In the genomic region with DNA sequence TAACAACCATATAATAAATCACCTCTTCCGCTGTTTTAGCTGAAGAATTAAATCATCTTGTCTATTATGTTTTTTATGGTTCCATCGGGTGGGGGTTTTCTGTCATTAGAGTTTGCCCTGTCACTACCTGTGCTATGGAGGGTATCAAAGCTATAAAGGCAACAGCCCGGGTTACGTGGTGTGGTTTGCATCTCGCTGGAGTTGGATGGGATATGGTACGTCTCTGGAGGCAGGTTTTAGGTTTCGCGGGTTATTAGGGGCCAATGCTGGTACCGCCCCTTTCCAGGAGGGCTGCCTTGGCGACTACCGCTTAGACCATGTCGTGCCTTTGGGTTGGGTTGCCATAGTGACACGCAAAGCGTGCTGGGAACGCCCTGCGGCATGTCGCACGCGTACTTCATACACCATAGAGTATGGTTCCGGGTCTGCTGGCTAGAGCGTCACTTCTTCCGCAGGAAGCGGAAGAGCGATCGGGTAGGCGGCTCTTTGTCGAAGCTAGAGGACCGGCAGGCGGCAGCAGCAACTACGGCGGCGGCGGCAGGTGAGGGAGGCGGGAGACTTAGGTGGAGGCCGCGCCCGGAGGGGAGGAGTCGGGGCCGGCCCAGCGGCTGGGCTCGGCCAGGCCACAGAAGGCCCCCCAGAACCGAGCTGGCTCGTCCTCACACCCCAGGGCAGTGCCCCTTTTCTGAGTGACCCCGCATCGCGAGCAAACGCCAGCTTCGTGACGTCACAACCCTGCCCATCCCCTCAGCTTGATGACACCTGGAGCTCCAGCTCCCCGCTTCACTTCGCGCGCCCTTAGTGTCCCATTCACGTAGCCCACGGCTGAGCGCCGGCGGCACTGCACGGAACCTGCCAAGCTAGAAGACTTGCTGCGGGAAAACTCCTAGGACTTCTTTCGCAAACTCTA, we compare ENCODE assay signal across 1 cellular context.
TF ChIP-seq lines count a peak whose summit lies in the region.

A gene with protein sequence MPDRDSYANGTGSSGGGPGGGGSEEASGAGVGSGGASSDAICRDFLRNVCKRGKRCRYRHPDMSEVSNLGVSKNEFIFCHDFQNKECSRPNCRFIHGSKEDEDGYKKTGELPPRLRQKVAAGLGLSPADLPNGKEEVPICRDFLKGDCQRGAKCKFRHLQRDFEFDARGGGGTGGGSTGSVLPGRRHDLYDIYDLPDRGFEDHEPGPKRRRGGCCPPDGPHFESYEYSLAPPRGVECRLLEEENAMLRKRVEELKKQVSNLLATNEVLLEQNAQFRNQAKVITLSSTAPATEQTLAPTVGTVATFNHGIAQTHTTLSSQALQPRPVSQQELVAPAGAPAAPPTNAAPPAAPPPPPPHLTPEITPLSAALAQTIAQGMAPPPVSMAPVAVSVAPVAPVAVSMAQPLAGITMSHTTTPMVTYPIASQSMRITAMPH (plus strand): TSS at position 489 of the 910 bp plus-strand sequence. CDS start 2,297 bp downstream, outside the sequence.

TF ChIP-seq in K562, 482 proteins besides CTCF, POLR2A, EP300 and RAD21 (continued from another document and continues in another):
- TF ChIP-seq, protein P1, sequence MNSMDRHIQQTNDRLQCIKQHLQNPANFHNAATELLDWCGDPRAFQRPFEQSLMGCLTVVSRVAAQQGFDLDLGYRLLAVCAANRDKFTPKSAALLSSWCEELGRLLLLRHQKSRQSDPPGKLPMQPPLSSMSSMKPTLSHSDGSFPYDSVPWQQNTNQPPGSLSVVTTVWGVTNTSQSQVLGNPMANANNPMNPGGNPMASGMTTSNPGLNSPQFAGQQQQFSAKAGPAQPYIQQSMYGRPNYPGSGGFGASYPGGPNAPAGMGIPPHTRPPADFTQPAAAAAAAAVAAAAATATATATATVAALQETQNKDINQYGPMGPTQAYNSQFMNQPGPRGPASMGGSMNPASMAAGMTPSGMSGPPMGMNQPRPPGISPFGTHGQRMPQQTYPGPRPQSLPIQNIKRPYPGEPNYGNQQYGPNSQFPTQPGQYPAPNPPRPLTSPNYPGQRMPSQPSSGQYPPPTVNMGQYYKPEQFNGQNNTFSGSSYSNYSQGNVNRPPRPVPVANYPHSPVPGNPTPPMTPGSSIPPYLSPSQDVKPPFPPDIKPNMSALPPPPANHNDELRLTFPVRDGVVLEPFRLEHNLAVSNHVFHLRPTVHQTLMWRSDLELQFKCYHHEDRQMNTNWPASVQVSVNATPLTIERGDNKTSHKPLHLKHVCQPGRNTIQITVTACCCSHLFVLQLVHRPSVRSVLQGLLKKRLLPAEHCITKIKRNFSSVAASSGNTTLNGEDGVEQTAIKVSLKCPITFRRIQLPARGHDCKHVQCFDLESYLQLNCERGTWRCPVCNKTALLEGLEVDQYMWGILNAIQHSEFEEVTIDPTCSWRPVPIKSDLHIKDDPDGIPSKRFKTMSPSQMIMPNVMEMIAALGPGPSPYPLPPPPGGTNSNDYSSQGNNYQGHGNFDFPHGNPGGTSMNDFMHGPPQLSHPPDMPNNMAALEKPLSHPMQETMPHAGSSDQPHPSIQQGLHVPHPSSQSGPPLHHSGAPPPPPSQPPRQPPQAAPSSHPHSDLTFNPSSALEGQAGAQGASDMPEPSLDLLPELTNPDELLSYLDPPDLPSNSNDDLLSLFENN (IDR thresholded peaks at IDR 0.05; ENCODE audit: low read depth in 2 of 2, low read length in 2 of 2), result peak in 1 of 2 experiments; percentile 33; a peak in 1 of 4 replicates
- TF ChIP-seq, protein P2, sequence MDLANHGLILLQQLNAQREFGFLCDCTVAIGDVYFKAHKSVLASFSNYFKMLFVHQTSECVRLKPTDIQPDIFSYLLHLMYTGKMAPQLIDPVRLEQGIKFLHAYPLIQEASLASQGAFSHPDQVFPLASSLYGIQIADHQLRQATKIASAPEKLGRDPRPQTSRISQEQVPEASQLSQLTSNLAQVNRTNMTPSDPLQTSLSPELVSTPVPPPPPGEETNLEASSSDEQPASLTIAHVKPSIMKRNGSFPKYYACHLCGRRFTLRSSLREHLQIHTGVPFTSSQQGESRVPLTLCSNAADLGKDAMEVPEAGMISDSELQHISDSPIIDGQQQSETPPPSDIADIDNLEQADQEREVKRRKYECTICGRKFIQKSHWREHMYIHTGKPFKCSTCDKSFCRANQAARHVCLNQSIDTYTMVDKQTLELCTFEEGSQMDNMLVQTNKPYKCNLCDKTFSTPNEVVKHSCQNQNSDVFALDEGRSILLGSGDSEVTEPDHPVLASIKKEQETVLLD (IDR thresholded peaks at IDR 0.05), result 0 out of 2 replicates have a peak, but pooled peaks have one; percentile 36
- TF ChIP-seq POLR2H (tag; IDR thresholded peaks at IDR 0.05; ENCODE audit: low read depth) (peak; percentile 95), YY1 (IDR thresholded peaks at IDR 0.05; ENCODE audit: borderline replicate concordance in 1 of 3, control insufficient read depth in 1 of 3, extremely low read depth in 1 of 3, insufficient read depth in 3 of 3, insufficient read length in 1 of 3, insufficient replicate concordance in 2 of 3, low read depth in 1 of 3, low read length in 2 of 3) (peak in 2 of 3 experiments; percentile 28 to 61), FOXP1 (CRISPR knock-in tag; IDR thresholded peaks at IDR 0.05) (peak; percentile 23), ZFP36 (IDR thresholded peaks at IDR 0.05; ENCODE audit: low read depth, low read length, partially characterized antibody) (peak; percentile 31), THRAP3 (IDR thresholded peaks at IDR 0.05; ENCODE audit: borderline replicate concordance) (peak; percentile 100), RNF2 (IDR thresholded peaks at IDR 0.05) (peak; percentile 72), ZNF766 (CRISPR knock-in tag; conservative IDR thresholded peaks at IDR 0.05) (0 out of 2 replicates have a peak, but pooled peaks have one; percentile 58), ZSCAN29 (IDR thresholded peaks at IDR 0.05) (peak; percentile 70; the same call in 1 of the 2 replicates), FOXM1 (IDR thresholded peaks at IDR 0.05; ENCODE audit: low read depth) (0 out of 2 replicates have a peak, but pooled peaks have one; percentile 17), FOXM1 (CRISPR knock-in tag; IDR thresholded peaks at IDR 0.05; ENCODE audit: low read depth) (peak; percentile 73; the same call in 1 of the 2 replicates), ZNF586 (CRISPR knock-in tag; conservative IDR thresholded peaks at IDR 0.05) (0 out of 2 replicates have a peak, but pooled peaks have one; percentile 13), GTF2E2 (tag; IDR thresholded peaks at IDR 0.05) (no peak), SRSF1 (IDR thresholded peaks at IDR 0.05; ENCODE audit: low read depth, low read length) (no peak), IRF2 (CRISPR knock-in tag; IDR thresholded peaks at IDR 0.05) (no peak)
- TF ChIP-seq, protein P3, sequence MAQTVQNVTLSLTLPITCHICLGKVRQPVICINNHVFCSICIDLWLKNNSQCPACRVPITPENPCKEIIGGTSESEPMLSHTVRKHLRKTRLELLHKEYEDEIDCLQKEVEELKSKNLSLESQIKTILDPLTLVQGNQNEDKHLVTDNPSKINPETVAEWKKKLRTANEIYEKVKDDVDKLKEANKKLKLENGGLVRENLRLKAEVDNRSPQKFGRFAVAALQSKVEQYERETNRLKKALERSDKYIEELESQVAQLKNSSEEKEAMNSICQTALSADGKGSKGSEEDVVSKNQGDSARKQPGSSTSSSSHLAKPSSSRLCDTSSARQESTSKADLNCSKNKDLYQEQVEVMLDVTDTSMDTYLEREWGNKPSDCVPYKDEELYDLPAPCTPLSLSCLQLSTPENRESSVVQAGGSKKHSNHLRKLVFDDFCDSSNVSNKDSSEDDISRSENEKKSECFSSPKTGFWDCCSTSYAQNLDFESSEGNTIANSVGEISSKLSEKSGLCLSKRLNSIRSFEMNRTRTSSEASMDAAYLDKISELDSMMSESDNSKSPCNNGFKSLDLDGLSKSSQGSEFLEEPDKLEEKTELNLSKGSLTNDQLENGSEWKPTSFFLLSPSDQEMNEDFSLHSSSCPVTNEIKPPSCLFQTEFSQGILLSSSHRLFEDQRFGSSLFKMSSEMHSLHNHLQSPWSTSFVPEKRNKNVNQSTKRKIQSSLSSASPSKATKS (CRISPR knock-in tag; IDR thresholded peaks at IDR 0.05), result 0 out of 2 replicates have a peak, but pooled peaks have one; percentile 56
- TF ChIP-seq, protein P4, sequence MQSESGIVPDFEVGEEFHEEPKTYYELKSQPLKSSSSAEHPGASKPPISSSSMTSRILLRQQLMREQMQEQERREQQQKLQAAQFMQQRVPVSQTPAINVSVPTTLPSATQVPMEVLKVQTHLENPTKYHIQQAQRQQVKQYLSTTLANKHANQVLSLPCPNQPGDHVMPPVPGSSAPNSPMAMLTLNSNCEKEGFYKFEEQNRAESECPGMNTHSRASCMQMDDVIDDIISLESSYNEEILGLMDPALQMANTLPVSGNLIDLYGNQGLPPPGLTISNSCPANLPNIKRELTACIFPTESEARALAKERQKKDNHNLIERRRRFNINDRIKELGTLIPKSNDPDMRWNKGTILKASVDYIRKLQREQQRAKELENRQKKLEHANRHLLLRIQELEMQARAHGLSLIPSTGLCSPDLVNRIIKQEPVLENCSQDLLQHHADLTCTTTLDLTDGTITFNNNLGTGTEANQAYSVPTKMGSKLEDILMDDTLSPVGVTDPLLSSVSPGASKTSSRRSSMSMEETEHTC (IDR thresholded peaks at IDR 0.05), result no peak
- TF ChIP-seq, protein P5, sequence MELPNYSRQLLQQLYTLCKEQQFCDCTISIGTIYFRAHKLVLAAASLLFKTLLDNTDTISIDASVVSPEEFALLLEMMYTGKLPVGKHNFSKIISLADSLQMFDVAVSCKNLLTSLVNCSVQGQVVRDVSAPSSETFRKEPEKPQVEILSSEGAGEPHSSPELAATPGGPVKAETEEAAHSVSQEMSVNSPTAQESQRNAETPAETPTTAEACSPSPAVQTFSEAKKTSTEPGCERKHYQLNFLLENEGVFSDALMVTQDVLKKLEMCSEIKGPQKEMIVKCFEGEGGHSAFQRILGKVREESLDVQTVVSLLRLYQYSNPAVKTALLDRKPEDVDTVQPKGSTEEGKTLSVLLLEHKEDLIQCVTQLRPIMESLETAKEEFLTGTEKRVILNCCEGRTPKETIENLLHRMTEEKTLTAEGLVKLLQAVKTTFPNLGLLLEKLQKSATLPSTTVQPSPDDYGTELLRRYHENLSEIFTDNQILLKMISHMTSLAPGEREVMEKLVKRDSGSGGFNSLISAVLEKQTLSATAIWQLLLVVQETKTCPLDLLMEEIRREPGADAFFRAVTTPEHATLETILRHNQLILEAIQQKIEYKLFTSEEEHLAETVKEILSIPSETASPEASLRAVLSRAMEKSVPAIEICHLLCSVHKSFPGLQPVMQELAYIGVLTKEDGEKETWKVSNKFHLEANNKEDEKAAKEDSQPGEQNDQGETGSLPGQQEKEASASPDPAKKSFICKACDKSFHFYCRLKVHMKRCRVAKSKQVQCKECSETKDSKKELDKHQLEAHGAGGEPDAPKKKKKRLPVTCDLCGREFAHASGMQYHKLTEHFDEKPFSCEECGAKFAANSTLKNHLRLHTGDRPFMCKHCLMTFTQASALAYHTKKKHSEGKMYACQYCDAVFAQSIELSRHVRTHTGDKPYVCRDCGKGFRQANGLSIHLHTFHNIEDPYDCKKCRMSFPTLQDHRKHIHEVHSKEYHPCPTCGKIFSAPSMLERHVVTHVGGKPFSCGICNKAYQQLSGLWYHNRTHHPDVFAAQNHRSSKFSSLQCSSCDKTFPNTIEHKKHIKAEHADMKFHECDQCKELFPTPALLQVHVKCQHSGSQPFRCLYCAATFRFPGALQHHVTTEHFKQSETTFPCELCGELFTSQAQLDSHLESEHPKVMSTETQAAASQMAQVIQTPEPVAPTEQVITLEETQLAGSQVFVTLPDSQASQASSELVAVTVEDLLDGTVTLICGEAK (IDR thresholded peaks at IDR 0.05), result peak; percentile 99
- TF ChIP-seq, protein P5 (CRISPR knock-in tag; IDR thresholded peaks at IDR 0.05), result no peak
- TF ChIP-seq, protein P6, sequence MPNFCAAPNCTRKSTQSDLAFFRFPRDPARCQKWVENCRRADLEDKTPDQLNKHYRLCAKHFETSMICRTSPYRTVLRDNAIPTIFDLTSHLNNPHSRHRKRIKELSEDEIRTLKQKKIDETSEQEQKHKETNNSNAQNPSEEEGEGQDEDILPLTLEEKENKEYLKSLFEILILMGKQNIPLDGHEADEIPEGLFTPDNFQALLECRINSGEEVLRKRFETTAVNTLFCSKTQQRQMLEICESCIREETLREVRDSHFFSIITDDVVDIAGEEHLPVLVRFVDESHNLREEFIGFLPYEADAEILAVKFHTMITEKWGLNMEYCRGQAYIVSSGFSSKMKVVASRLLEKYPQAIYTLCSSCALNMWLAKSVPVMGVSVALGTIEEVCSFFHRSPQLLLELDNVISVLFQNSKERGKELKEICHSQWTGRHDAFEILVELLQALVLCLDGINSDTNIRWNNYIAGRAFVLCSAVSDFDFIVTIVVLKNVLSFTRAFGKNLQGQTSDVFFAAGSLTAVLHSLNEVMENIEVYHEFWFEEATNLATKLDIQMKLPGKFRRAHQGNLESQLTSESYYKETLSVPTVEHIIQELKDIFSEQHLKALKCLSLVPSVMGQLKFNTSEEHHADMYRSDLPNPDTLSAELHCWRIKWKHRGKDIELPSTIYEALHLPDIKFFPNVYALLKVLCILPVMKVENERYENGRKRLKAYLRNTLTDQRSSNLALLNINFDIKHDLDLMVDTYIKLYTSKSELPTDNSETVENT (CRISPR knock-in tag; IDR thresholded peaks at IDR 0.05), result peak; percentile 82
- TF ChIP-seq, protein P7, sequence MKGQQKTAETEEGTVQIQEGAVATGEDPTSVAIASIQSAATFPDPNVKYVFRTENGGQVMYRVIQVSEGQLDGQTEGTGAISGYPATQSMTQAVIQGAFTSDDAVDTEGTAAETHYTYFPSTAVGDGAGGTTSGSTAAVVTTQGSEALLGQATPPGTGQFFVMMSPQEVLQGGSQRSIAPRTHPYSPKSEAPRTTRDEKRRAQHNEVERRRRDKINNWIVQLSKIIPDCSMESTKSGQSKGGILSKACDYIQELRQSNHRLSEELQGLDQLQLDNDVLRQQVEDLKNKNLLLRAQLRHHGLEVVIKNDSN (CRISPR knock-in tag; IDR thresholded peaks at IDR 0.05), result peak; percentile 39; the same call in 1 of the 2 replicates
